ENCODE assay signal across 8 cellular contexts in the genomic region with DNA sequence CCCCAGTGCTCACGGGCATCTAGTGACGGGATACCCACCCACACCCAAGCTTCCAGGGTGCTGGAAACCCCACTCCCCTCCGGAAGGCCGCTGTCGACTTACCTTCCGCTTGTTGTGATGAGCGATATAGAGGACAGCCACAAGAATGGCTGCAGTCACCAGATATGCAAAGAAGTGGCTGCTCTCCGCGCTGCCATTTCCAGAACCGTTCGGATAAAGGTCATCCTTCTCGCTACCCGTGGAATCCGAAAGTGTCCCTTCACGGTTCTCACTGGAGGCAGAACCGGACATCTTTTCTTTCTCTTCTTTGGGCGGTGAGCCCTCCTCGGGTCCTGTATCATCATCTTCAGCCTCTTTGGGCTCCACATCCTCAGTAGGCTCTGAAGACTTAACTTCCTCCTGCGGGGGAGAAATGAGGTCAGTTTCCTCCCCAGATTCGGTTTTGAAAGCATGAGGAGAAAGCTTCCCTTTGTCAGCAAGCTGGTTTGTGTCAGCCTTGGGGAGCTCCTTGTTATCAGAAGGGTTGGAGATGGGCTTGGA. TPM values are rescaled to one million over a fixed set of nuclear protein-coding genes. Genes with fewer than 3 reads are reported as not detected.
A peak's percentile ranks its signal among the peaks of the same experiment; 100 is the strongest.
DNase-seq lines count a peak whose midpoint lies in the region; ATAC-seq, FAIRE-seq and TF ChIP-seq lines count a peak whose summit lies in the region.

No MANE protein-coding gene starts in this region.

- peaks cover 45% of the 10 kb centered on the region for H3K4me1 Mint-ChIP-seq in activated CD4-positive, alpha-beta T cell treated with anti-CD3 and anti-CD28 coated beads, Interleukin-2, amount 10 ng/mL, durations not matched to agents 24 days and 14 days
- peaks cover 41% of the 10 kb centered on the region for H3K4me1 Mint-ChIP-seq in neural crest cell

- peaks cover 52% of the 10 kb centered on the region for H4K20me1 ChIP-seq in Karpas-422 (ENCODE audit: insufficient read depth, low read depth, low read length)

- H3K9ac ChIP-seq in Karpas-422 (ENCODE audit: low read length) (peak overlapping the region; percentile 91), endocrine pancreas (ENCODE audit: control insufficient read depth, insufficient read depth, low read length) (peak overlapping the region; percentile 83)

- no peak overlapping the region for H2AFZ ChIP-seq in Karpas-422 (ENCODE audit: low read length)

- H3K9me2 ChIP-seq in Karpas-422 (replicated peaks; ENCODE audit: insufficient read depth, low read length) = no peaks in the 10 kb centered on the region

- no peak for FAIRE-seq in frontal cortex (lab: Jason Lieb, UNC)

- DNase-seq in COLO668 (lab: John Stamatoyannopoulos, UW; ENCODE audit: unreplicated experiment) (peak; percentile 23), Karpas-422 (peak; percentile 86), neural crest cell (ENCODE audit: low read depth, low spot score) (no peak), frontal cortex (ENCODE audit: low spot score in 2 of 2) (no peak), mesenteric fat pad (ENCODE audit: low spot score) (no peak)
- DNase-seq in activated CD4-positive, alpha-beta T cell treated with anti-CD3 and anti-CD28 coated beads, Interleukin-2, amount 10 ng/mL, durations not matched to agents 24 days and 14 days = peak; percentile 88

- H3K36me3 ChIP-seq in Karpas-422 (ENCODE audit: insufficient read depth, low read length) (peaks cover 47% of the 10 kb centered on the region), endocrine pancreas (ENCODE audit: control insufficient read depth, insufficient read depth, low read length) (no peaks in the 10 kb centered on the region)

- intact Hi-C loops in activated CD4-positive, alpha-beta T cell treated with anti-CD3 and anti-CD28 coated beads, Interleukin-2, amount 10 ng/mL, durations not matched to agents 24 days and 14 days (cut with micrococcal nuclease) = loop anchor here (1.0 to 5.0 kb wide), 4 partner anchors 8 to 868 kb away; a partner anchor contains a TSS

- peaks cover 61% of the 10 kb centered on the region for H3K36me3 Mint-ChIP-seq in activated CD4-positive, alpha-beta T cell treated with anti-CD3 and anti-CD28 coated beads, Interleukin-2, amount 10 ng/mL, durations not matched to agents 24 days and 14 days (ENCODE audit: low read depth)
- H3K36me3 Mint-ChIP-seq in neural crest cell (ENCODE audit: low read depth) = peaks cover 10% of the 10 kb centered on the region

- no peaks in the 10 kb centered on the region for H3K9me3 Mint-ChIP-seq in activated CD4-positive, alpha-beta T cell treated with anti-CD3 and anti-CD28 coated beads, Interleukin-2, amount 10 ng/mL, durations not matched to agents 24 days and 14 days
- H3K9me3 Mint-ChIP-seq in neural crest cell = no peaks in the 10 kb centered on the region

- peak overlapping the region; percentile 82 for H3K27ac ChIP-seq in Karpas-422 (ENCODE audit: low read length)

- no peaks in the 10 kb centered on the region for H3K9me3 ChIP-seq in Karpas-422 (ENCODE audit: low read length)
- H3K9me3 ChIP-seq in endocrine pancreas (ENCODE audit: control insufficient read depth, low read length) = no peaks in the 10 kb centered on the region

- ATAC-seq in GM21447 (IDR thresholded peaks at IDR 0.05; ENCODE audit: unreplicated experiment) = peak; percentile 46

- H3K4me2 ChIP-seq in Karpas-422 (ENCODE audit: low read depth, low read length, poor library complexity, severe bottlenecking) = peak overlapping the region; percentile 97

- TF ChIP-seq CTCF in neural crest cell (conservative IDR thresholded peaks at IDR 0.05) = no peak

- H3K4me1 ChIP-seq in Karpas-422 (ENCODE audit: low read length) = peaks cover 52% of the 10 kb centered on the region
- peaks cover 5% of the 10 kb centered on the region for H3K4me1 ChIP-seq in endocrine pancreas (ENCODE audit: control insufficient read depth, insufficient read depth, low read length)

- peak overlapping the region; percentile 87 for H3K4me3 ChIP-seq in Karpas-422 (ENCODE audit: low read length)
- H3K4me3 ChIP-seq in endocrine pancreas (ENCODE audit: control insufficient read depth, insufficient read depth, low read length) = peak overlapping the region; percentile 89

- H3K27ac Mint-ChIP-seq in activated CD4-positive, alpha-beta T cell treated with anti-CD3 and anti-CD28 coated beads, Interleukin-2, amount 10 ng/mL, durations not matched to agents 24 days and 14 days = peak overlapping the region; percentile 99
- H3K27ac Mint-ChIP-seq in neural crest cell (ENCODE audit: unreplicated experiment) = peak overlapping the region; percentile 100

- no peaks in the 10 kb centered on the region for H3K27me3 Mint-ChIP-seq in activated CD4-positive, alpha-beta T cell treated with anti-CD3 and anti-CD28 coated beads, Interleukin-2, amount 10 ng/mL, durations not matched to agents 24 days and 14 days
- no peaks in the 10 kb centered on the region for H3K27me3 Mint-ChIP-seq in neural crest cell (ENCODE audit: low read depth)

- H3K79me2 ChIP-seq in Karpas-422 (ENCODE audit: low read length) = peaks cover 61% of the 10 kb centered on the region

- peak overlapping the region; percentile 95 for H3K4me3 Mint-ChIP-seq in activated CD4-positive, alpha-beta T cell treated with anti-CD3 and anti-CD28 coated beads, Interleukin-2, amount 10 ng/mL, durations not matched to agents 24 days and 14 days
- peak overlapping the region; percentile 96 for H3K4me3 Mint-ChIP-seq in neural crest cell

- no peaks in the 10 kb centered on the region for H3K27me3 ChIP-seq in Karpas-422 (ENCODE audit: low read length)
- no peaks in the 10 kb centered on the region for H3K27me3 ChIP-seq in endocrine pancreas (ENCODE audit: control insufficient read depth, insufficient read depth, low read length)

RNA-seq across cellular contexts. Expression of a gene that starts 1.3 kb away (rescaled TPM):
- total RNA-seq in Karpas-422 (2014; rRNA removed; shearing (Covaris generic); ENCODE audit: low replicate concordance) = 130 and 150 TPM in 2 replicates
- total RNA-seq in activated CD4-positive, alpha-beta T cell treated with anti-CD3 and anti-CD28 coated beads, Interleukin-2, amount 10 ng/mL, durations not matched to agents 24 days and 14 days = 89.6 and 94.1 TPM in 2 replicates
- 52.6 and 54.8 TPM in 2 replicates for total RNA-seq in neural crest cell
- 30.6 TPM for total RNA-seq in frontal cortex
- 128 TPM for total RNA-seq in mesenteric fat pad

RNA-seq across cellular contexts. Expression of a gene that starts 27.9 kb away (rescaled TPM):
- total RNA-seq in Karpas-422 (2014; rRNA removed; shearing (Covaris generic); ENCODE audit: low replicate concordance) = 21.6 and 23.0 TPM in 2 replicates
- 21.0 and 25.0 TPM in 2 replicates for total RNA-seq in activated CD4-positive, alpha-beta T cell treated with anti-CD3 and anti-CD28 coated beads, Interleukin-2, amount 10 ng/mL, durations not matched to agents 24 days and 14 days
- total RNA-seq in neural crest cell = 25.2 and 26.0 TPM in 2 replicates
- total RNA-seq in frontal cortex = 11.8 TPM
- total RNA-seq in mesenteric fat pad = 554 TPM

RNA-seq across cellular contexts. Expression of a gene that starts 28.1 kb away (rescaled TPM):
- 18.6 and 28.8 TPM in 2 replicates for total RNA-seq in Karpas-422 (2014; rRNA removed; shearing (Covaris generic); ENCODE audit: low replicate concordance)
- 16.7 and 18.2 TPM in 2 replicates for total RNA-seq in activated CD4-positive, alpha-beta T cell treated with anti-CD3 and anti-CD28 coated beads, Interleukin-2, amount 10 ng/mL, durations not matched to agents 24 days and 14 days
- 25.9 and 26.5 TPM in 2 replicates for total RNA-seq in neural crest cell
- total RNA-seq in frontal cortex = 17.1 TPM
- total RNA-seq in mesenteric fat pad = 47.7 TPM

Comparison
In these comparisons a context has a peak if more than half of its experiments do, and no peak if none do; other contexts are left out.
1. DNase-seq: peak in COLO668 (single experiment), Karpas-422 (single experiment) and activated CD4-positive, alpha-beta T cell treated with anti-CD3 and anti-CD28 coated beads, Interleukin-2, amount 10 ng/mL, durations not matched to agents 24 days and 14 days (single experiment); none in neural crest cell (single experiment), frontal cortex (0 of 2) and mesenteric fat pad (single experiment).
2. RNA of a gene that starts 27.9 kb away (total RNA-seq): 554 TPM in mesenteric fat pad (single experiment); 25.2 to 26.0 TPM in neural crest cell, 21.6 to 23.0 TPM in Karpas-422, 21.0 to 25.0 TPM in activated CD4-positive, alpha-beta T cell treated with anti-CD3 and anti-CD28 coated beads, Interleukin-2, amount 10 ng/mL, durations not matched to agents 24 days and 14 days and 11.8 TPM in frontal cortex (single experiment); every median in the first group is over 10 times any median in the second.